In genomic region chr6:43877463-43878126, GRCh38 we compare ENCODE assay signal across 16 cellular contexts.
DNase-seq lines count a peak whose midpoint lies in the region; TF ChIP-seq lines count a peak whose summit lies in the region.
"Had no signal": no experiment of that assay in that cellular context is flagged by ENCODE, and none has a peak within 500 bp of the region (broad histone marks: within the 10 kb centered on the region; RNA-seq: fewer than 3 reads in every experiment).

No MANE protein-coding gene starts in this region.

- H3K9me2 ChIP-seq in GM23248 (ENCODE audit: insufficient read depth), result no peaks in the 10 kb centered on the region

- H3K4me2 ChIP-seq in GM23248 (ENCODE audit: unreplicated experiment), result no peak overlapping the region

- in situ Hi-C loops in GM23248 (cut with MboI), result no loop called here

- no peak overlapping the region for H3K27ac Mint-ChIP-seq in endodermal cell
- H3K27ac Mint-ChIP-seq in nephron, result peak overlapping the region; percentile 9 to 41 (median 15)
- no peak overlapping the region for H3K27ac Mint-ChIP-seq in osteocyte (ENCODE audit: unreplicated experiment)

- H4K20me1 ChIP-seq in GM23248 (ENCODE audit: insufficient read depth), result no peaks in the 10 kb centered on the region

- no peaks in the 10 kb centered on the region for H3K79me2 ChIP-seq in GM23248 (ENCODE audit: insufficient read depth)

- H3K9me3 Mint-ChIP-seq in endodermal cell, result no peaks in the 10 kb centered on the region
- no peaks in the 10 kb centered on the region for H3K9me3 Mint-ChIP-seq in nephron
- H3K9me3 Mint-ChIP-seq in osteocyte (ENCODE audit: unreplicated experiment), result no peaks in the 10 kb centered on the region
- H3K9me3 Mint-ChIP-seq: CD4-positive, alpha-beta memory T cell had no signal

- peaks cover 12% of the 10 kb centered on the region for H3K4me1 ChIP-seq in endodermal cell (ENCODE audit: control insufficient read depth, insufficient read depth, low read length)
- no peaks in the 10 kb centered on the region for H3K4me1 ChIP-seq in GM23248 (ENCODE audit: insufficient read depth)

- TF ChIP-seq CTCF in endodermal cell (conservative IDR thresholded peaks at IDR 0.05), result no peak
- no peak for TF ChIP-seq CTCF in nephron (IDR thresholded peaks at IDR 0.05; ENCODE audit: unreplicated experiment in 3 of 3)
- no peak for TF ChIP-seq CTCF in osteocyte (IDR thresholded peaks at IDR 0.05)

- no peak overlapping the region for H2AFZ ChIP-seq in GM23248

- no peaks in the 10 kb centered on the region for H3K36me3 ChIP-seq in endodermal cell (ENCODE audit: control insufficient read depth, insufficient read depth, low read length)
- H3K36me3 ChIP-seq in GM23248 (ENCODE audit: low read depth), result no peaks in the 10 kb centered on the region
- H3K36me3 ChIP-seq: BE2C had no signal

- H3K27me3 Mint-ChIP-seq in endodermal cell (ENCODE audit: insufficient read depth) (no peaks in the 10 kb centered on the region), nephron (ENCODE audit: low read depth) (peaks cover 4% of the 10 kb centered on the region), osteocyte (ENCODE audit: unreplicated experiment) (peaks cover 9% of the 10 kb centered on the region)
- H3K27me3 Mint-ChIP-seq: CD4-positive, alpha-beta memory T cell had no signal

- DNase-seq in OCI-M1 (lab: John Stamatoyannopoulos, UW) (peak; percentile 30), endodermal cell (peak; percentile 68), islet precursor cell (no peak), GM23248 (no peak), retina (no peak), osteocyte (ENCODE audit: extremely low spot score, unreplicated experiment) (no peak)
- DNase-seq: CD4-positive, alpha-beta memory T cell; NCI-H1105 treated with DMSO at 0.1 percent for 48 hours; NCI-H187 treated with DMSO at 0.1 percent for 48 hours; NCI-H345; NCI-H69; RPMI8226; SIG-M5 had no signal

- H3K27ac ChIP-seq in endodermal cell (ENCODE audit: low read depth, low read length) (no peak overlapping the region), GM23248 (no peak overlapping the region)
- H3K27ac ChIP-seq: HL-60 had no signal

- no peaks in the 10 kb centered on the region for H3K27me3 ChIP-seq in endodermal cell (ENCODE audit: control insufficient read depth, insufficient read depth, low read length, poor library complexity, severe bottlenecking)
- 0 out of 2 replicates have a peak, but pooled peaks cover 4% of the 10 kb centered on the region for H3K27me3 ChIP-seq in GM23248 (replicated peaks; ENCODE audit: insufficient read depth)
- H3K27me3 ChIP-seq: BE2C had no signal

- H3K9me3 ChIP-seq in endodermal cell (ENCODE audit: control insufficient read depth, low read length) (no peaks in the 10 kb centered on the region), GM23248 (ENCODE audit: low read depth) (no peaks in the 10 kb centered on the region)
- H3K9me3 ChIP-seq: BE2C had no signal

- no peaks in the 10 kb centered on the region for H3K36me3 Mint-ChIP-seq in endodermal cell (ENCODE audit: low read depth)
- H3K36me3 Mint-ChIP-seq in nephron (ENCODE audit: low read depth), result no peaks in the 10 kb centered on the region
- no peaks in the 10 kb centered on the region for H3K36me3 Mint-ChIP-seq in osteocyte (ENCODE audit: unreplicated experiment)
- H3K36me3 Mint-ChIP-seq: CD4-positive, alpha-beta memory T cell had no signal

- H3K4me3 Mint-ChIP-seq in endodermal cell (no peak overlapping the region), nephron (no peak overlapping the region), osteocyte (ENCODE audit: unreplicated experiment) (no peak overlapping the region)
- H3K4me3 Mint-ChIP-seq: CD4-positive, alpha-beta memory T cell had no signal

- peaks cover 23% of the 10 kb centered on the region for H3K4me1 Mint-ChIP-seq in endodermal cell
- peaks cover 62% of the 10 kb centered on the region for H3K4me1 Mint-ChIP-seq in nephron
- peaks cover 12% of the 10 kb centered on the region for H3K4me1 Mint-ChIP-seq in osteocyte (ENCODE audit: unreplicated experiment)
- H3K4me1 Mint-ChIP-seq: CD4-positive, alpha-beta memory T cell had no signal

- WGBS in endodermal cell (ENCODE audit: insufficient coverage in 1 of 2, insufficient read length in 1 of 2), 2 experiments, result 78 to 84% methylated on average over 6 to 10 of the region's 10 CpGs
- 92 to 93% methylated on average over 10 of the region's 10 CpGs for WGBS in GM23248 (ENCODE audit: low coverage in 1 of 2, low lambda C conversion rate in 2 of 2, missing lambda C conversion rate in 2 of 2), 2 experiments

- H3F3A ChIP-seq in GM23248 (ENCODE audit: insufficient read depth), result no peaks in the 10 kb centered on the region

- no peak overlapping the region for H3K9ac ChIP-seq in endodermal cell (ENCODE audit: extremely low read depth, low read length, poor library complexity, severe bottlenecking)
- no peak overlapping the region for H3K9ac ChIP-seq in GM23248

- H3K4me3 ChIP-seq in endodermal cell (ENCODE audit: low read length) (no peak overlapping the region), GM23248 (no peak overlapping the region)

Comparison
In these comparisons a context has a peak if more than half of its experiments do, and no peak if none do; other contexts are left out.
1. DNase-seq: peak in OCI-M1 (single experiment) and endodermal cell (single experiment); none in islet precursor cell (single experiment), GM23248 (single experiment), retina (single experiment) and osteocyte (single experiment).
2. H3K27ac Mint-ChIP-seq: peak in nephron (3 of 3); none in endodermal cell (single experiment) and osteocyte (single experiment).